In genomic region chr1:46131093-46131492, GRCh38 we compare ENCODE assay signal across 8 cellular contexts. TPM values are rescaled to one million over a fixed set of nuclear protein-coding genes. Genes with fewer than 3 reads are reported as not detected.
DNase-seq lines count a peak whose midpoint lies in the region; ATAC-seq and TF ChIP-seq lines count a peak whose summit lies in the region.

No MANE protein-coding gene starts in this region.

- peak overlapping the region; percentile 53 for H3K4me3 Mint-ChIP-seq in stimulated activated memory B cell treated with anti-CD40 and anti-IgM and Interleukin-4, amounts not matched to agents 10 μg/mL and 1 μg/mL and 100 μg/mL, for 72 hours

- H3K4me3 ChIP-seq in SK-N-SH (ENCODE audit: low read depth in 2 of 2, low read length in 1 of 2) (peak overlapping the region; percentile 80 to 99), gastroesophageal sphincter (peak overlapping the region; percentile 68 to 94)

- H3K9me3 Mint-ChIP-seq in stimulated activated memory B cell treated with anti-CD40 and anti-IgM and Interleukin-4, amounts not matched to agents 10 μg/mL and 1 μg/mL and 100 μg/mL, for 72 hours = no peaks in the 10 kb centered on the region

- H4K20me1 ChIP-seq in SK-N-SH (ENCODE audit: insufficient read depth) = no peaks in the 10 kb centered on the region

- H2AFZ ChIP-seq in SK-N-SH (ENCODE audit: low read depth) = peak overlapping the region; percentile 85

- peak overlapping the region; percentile 96 for H3K9ac ChIP-seq in SK-N-SH

- TF ChIP-seq RAD21 in SK-N-SH (IDR thresholded peaks at IDR 0.05; ENCODE audit: low read length) = no peak

- H3K36me3 Mint-ChIP-seq in stimulated activated memory B cell treated with anti-CD40 and anti-IgM and Interleukin-4, amounts not matched to agents 10 μg/mL and 1 μg/mL and 100 μg/mL, for 72 hours = no peaks in the 10 kb centered on the region

- DNase-seq in SK-N-SH (no peak), RWPE1 (ENCODE audit: low spot score) (peak; percentile 31)
- DNase-seq in central memory CD4-positive, alpha-beta T cell = no peak
- no peak for DNase-seq in stimulated activated CD4-positive, alpha-beta T cell treated with anti-CD3 and anti-CD28 coated beads, Interleukin-2, amount 100 ng/mL, for 48 hours

- no peaks in the 10 kb centered on the region for H3K9me2 ChIP-seq in SK-N-SH

- H3K36me3 ChIP-seq in SK-N-SH (replicated peaks in 1 of 2; ENCODE audit: control insufficient read depth in 1 of 2, insufficient read depth in 2 of 2, low read length in 1 of 2) (no peaks in the 10 kb centered on the region), gastroesophageal sphincter (no peaks in the 10 kb centered on the region)

- H3K4me1 Mint-ChIP-seq in stimulated activated memory B cell treated with anti-CD40 and anti-IgM and Interleukin-4, amounts not matched to agents 10 μg/mL and 1 μg/mL and 100 μg/mL, for 72 hours = peaks cover 32% of the 10 kb centered on the region

- H3K27me3 ChIP-seq in SK-N-SH (ENCODE audit: insufficient read depth) (no peaks in the 10 kb centered on the region), gastroesophageal sphincter (no peaks in the 10 kb centered on the region)

- H3F3A ChIP-seq in SK-N-SH (replicated peaks; ENCODE audit: insufficient read depth) = peaks cover 16% of the 10 kb centered on the region

- ATAC-seq in SK-N-SH treated with all-trans-retinoic acid at 6 μM for 48 hours (no peak), gastroesophageal sphincter (no peak), GM18517 (IDR thresholded peaks at IDR 0.05; ENCODE audit: unreplicated experiment) (no peak)
- ATAC-seq in stimulated activated memory B cell treated with anti-CD40 and anti-IgM and Interleukin-4, amounts not matched to agents 10 μg/mL and 1 μg/mL and 100 μg/mL, for 72 hours = no peak

- H3K4me1 ChIP-seq in SK-N-SH (ENCODE audit: control insufficient read depth in 1 of 2, insufficient read depth in 2 of 2, low read depth in 1 of 2, low read length in 1 of 2) (peaks cover 10 to 14% of the 10 kb centered on the region in 2 experiments; a peak in 2 of 4 replicates), gastroesophageal sphincter (peaks cover 0 to 67% (median 7%) of the 10 kb centered on the region in 3 donors)

- H3K27ac ChIP-seq in SK-N-SH (ENCODE audit: low read depth in 2 of 2, low read length in 1 of 2) = peak overlapping the region; percentile 48 to 100; a peak in 3 of 4 replicates
- H3K27ac ChIP-seq in RWPE1 = no peak overlapping the region
- peak overlapping the region; percentile 30 to 97 (median 82) for H3K27ac ChIP-seq in gastroesophageal sphincter

- no peak overlapping the region for H3K27ac Mint-ChIP-seq in stimulated activated memory B cell treated with anti-CD40 and anti-IgM and Interleukin-4, amounts not matched to agents 10 μg/mL and 1 μg/mL and 100 μg/mL, for 72 hours

- no peak for TF ChIP-seq EP300 in SK-N-SH (IDR thresholded peaks at IDR 0.05; ENCODE audit: borderline replicate concordance in 1 of 2, low read depth in 1 of 2, low read length in 1 of 2)
- no peak for TF ChIP-seq EP300 in gastroesophageal sphincter (IDR thresholded peaks at IDR 0.05)

- TF ChIP-seq CTCF in SK-N-SH (IDR thresholded peaks at IDR 0.05) (no peak), RWPE1 (conservative IDR thresholded peaks at IDR 0.05; ENCODE audit: low read depth) (no peak), gastroesophageal sphincter (IDR thresholded peaks at IDR 0.05) (no peak)

- 2% methylated on average over 10 of the region's 10 CpGs for WGBS in SK-N-SH (ENCODE audit: low lambda C conversion rate)
- 0% methylated on average over 10 of the region's 10 CpGs for WGBS in gastroesophageal sphincter (ENCODE audit: low coverage in 1 of 2), 2 donors

- H3K4me2 ChIP-seq in SK-N-SH = peak overlapping the region; percentile 83

- H3K9me3 ChIP-seq in SK-N-SH (no peaks in the 10 kb centered on the region), gastroesophageal sphincter (no peaks in the 10 kb centered on the region)

- peaks cover 48% of the 10 kb centered on the region for H3K79me2 ChIP-seq in SK-N-SH (ENCODE audit: insufficient read depth)

- POLR2A ChIA-PET in SK-N-SH (lab: Yijun Ruan, JAX) = interaction anchor here (0.7 to 1.7 kb wide), 2 partner anchors 8 to 1092 kb away, joined by 5 to 9 read pairs; no protein-coding TSS in a partner anchor
- POLR2A ChIA-PET in RWPE1 (lab: Yijun Ruan, JAX; ENCODE audit: low non-redundant PET) = interaction anchor here (0.7 kb wide), 1 partner anchor 50 kb away, joined by 3 read pairs; no protein-coding TSS in a partner anchor

- CTCF ChIA-PET in SK-N-SH (lab: Yijun Ruan, JAX) = interaction anchor here (0.6 to 1.8 kb wide), 5 partner anchors 50 to 181 kb away, joined by 3 to 10 read pairs (median 4); no protein-coding TSS in a partner anchor
- CTCF ChIA-PET in RWPE1 (lab: Yijun Ruan, JAX) = interaction anchor here (0.6 kb wide), 1 partner anchor 8 kb away, joined by 3 read pairs; no protein-coding TSS in a partner anchor

- H3K27me3 Mint-ChIP-seq in stimulated activated memory B cell treated with anti-CD40 and anti-IgM and Interleukin-4, amounts not matched to agents 10 μg/mL and 1 μg/mL and 100 μg/mL, for 72 hours = peaks cover 40% of the 10 kb centered on the region

- no peak for TF ChIP-seq POLR2A in gastroesophageal sphincter (IDR thresholded peaks at IDR 0.05)

TF ChIP-seq in SK-N-SH, 30 proteins besides CTCF, POLR2A, EP300 and RAD21:
- TF ChIP-seq RXRA (IDR thresholded peaks at IDR 0.05; ENCODE audit: borderline replicate concordance, low read depth) = no peak
TF ChIP-seq in SK-N-SH: peak in this region for 0.

TF ChIP-seq in SK-N-SH treated with all-trans-retinoic acid at 6 μM for 48 hours, 23 proteins besides CTCF, POLR2A, EP300 and RAD21 (continues in another document):
- TF ChIP-seq SNAI2 (CRISPR knock-in tag; IDR thresholded peaks at IDR 0.05) (no peak), RARB (CRISPR knock-in tag; IDR thresholded peaks at IDR 0.05) (no peak), ZFP30 (CRISPR knock-in tag; IDR thresholded peaks at IDR 0.05) (no peak), CSDC2 (CRISPR knock-in tag; IDR thresholded peaks at IDR 0.05) (no peak), PATZ1 (CRISPR knock-in tag; IDR thresholded peaks at IDR 0.05; ENCODE audit: borderline replicate concordance) (no peak), ZNF8 (CRISPR knock-in tag; IDR thresholded peaks at IDR 0.05) (no peak), ZNF70 (CRISPR knock-in tag; IDR thresholded peaks at IDR 0.05) (no peak), ZC3H10 (CRISPR knock-in tag; IDR thresholded peaks at IDR 0.05) (no peak), POU6F1 (CRISPR knock-in tag; IDR thresholded peaks at IDR 0.05; ENCODE audit: borderline replicate concordance, low read depth) (no peak), PPARA (CRISPR knock-in tag; IDR thresholded peaks at IDR 0.05; ENCODE audit: borderline replicate concordance) (no peak)
- TF ChIP-seq, protein P1, sequence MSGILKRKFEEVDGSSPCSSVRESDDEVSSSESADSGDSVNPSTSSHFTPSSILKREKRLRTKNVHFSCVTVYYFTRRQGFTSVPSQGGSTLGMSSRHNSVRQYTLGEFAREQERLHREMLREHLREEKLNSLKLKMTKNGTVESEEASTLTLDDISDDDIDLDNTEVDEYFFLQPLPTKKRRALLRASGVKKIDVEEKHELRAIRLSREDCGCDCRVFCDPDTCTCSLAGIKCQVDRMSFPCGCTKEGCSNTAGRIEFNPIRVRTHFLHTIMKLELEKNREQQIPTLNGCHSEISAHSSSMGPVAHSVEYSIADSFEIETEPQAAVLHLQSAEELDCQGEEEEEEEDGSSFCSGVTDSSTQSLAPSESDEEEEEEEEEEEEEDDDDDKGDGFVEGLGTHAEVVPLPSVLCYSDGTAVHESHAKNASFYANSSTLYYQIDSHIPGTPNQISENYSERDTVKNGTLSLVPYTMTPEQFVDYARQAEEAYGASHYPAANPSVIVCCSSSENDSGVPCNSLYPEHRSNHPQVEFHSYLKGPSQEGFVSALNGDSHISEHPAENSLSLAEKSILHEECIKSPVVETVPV (CRISPR knock-in tag; IDR thresholded peaks at IDR 0.05) = no peak

RNA-seq across cellular contexts. Expression of gene PIK3R3, which starts 1.3 kb away (rescaled TPM):
- 4.0 and 6.2 TPM in 2 replicates for polyA plus RNA-seq in SK-N-SH (2012; rRNA removed)
- polyA plus RNA-seq in SK-N-SH (2012; cell fraction: cytosol; rRNA removed) = 6.1 and 6.2 TPM in 2 replicates
- 5.0 and 8.1 TPM in 2 replicates for polyA plus RNA-seq in SK-N-SH (2012; cell fraction: nucleus; rRNA removed)
- total RNA-seq in gastroesophageal sphincter = 10 to 100 TPM; 21.7 to 34.7 (median 28.2) TPM

RNA-seq across cellular contexts. Expression of gene TSPAN1, which starts 43.8 kb away (rescaled TPM):
- polyA plus RNA-seq in SK-N-SH (2012; rRNA removed) = 12.2 and 13.9 TPM in 2 replicates
- 9.8 and 13.5 TPM in 2 replicates for polyA plus RNA-seq in SK-N-SH (2012; cell fraction: cytosol; rRNA removed)
- polyA plus RNA-seq in SK-N-SH (2012; cell fraction: nucleus; rRNA removed) = 10.2 and 14.0 TPM in 2 replicates
- 10 to 100 TPM in 1 of 4 donors, 1 to 10 TPM in 3; 1.0 to 11.0 (median 1.7) TPM for total RNA-seq in gastroesophageal sphincter

RNA-seq across cellular contexts. Expression of gene P3R3URF, which starts 45.2 kb away (rescaled TPM):
- not detected in 2 replicates for polyA plus RNA-seq in SK-N-SH (2012; rRNA removed)
- polyA plus RNA-seq in SK-N-SH (2012; cell fraction: cytosol; rRNA removed) = not detected in 2 replicates
- not detected in 2 replicates for polyA plus RNA-seq in SK-N-SH (2012; cell fraction: nucleus; rRNA removed)
- total RNA-seq in gastroesophageal sphincter = not detected
